In genomic region chr3:168213920-168214319, GRCh38 we compare ENCODE assay signal across 9 cellular contexts.
DNase-seq lines count a peak whose midpoint lies in the region; ATAC-seq lines count a peak whose summit lies in the region.
"Had no signal": no experiment of that assay in that cellular context is flagged by ENCODE, and none has a peak within 500 bp of the region (broad histone marks: within the 10 kb centered on the region; RNA-seq: fewer than 3 reads in every experiment).

No MANE protein-coding gene starts in this region.

- peak; percentile 86 for ATAC-seq in GM18868 (IDR thresholded peaks at IDR 0.05; ENCODE audit: unreplicated experiment)
- ATAC-seq in GM21737 (IDR thresholded peaks at IDR 0.05; ENCODE audit: unreplicated experiment): peak; percentile 90
- peak; percentile 87 for ATAC-seq in HG03520 (IDR thresholded peaks at IDR 0.05; ENCODE audit: unreplicated experiment)
- ATAC-seq in sciatic nerve: no peak

- intact Hi-C loops in sciatic nerve (cut with DNase I): no loop called here

- DNase-seq in hepatic stellate cell (ENCODE audit: low spot score): peak; percentile 2
- no peak for DNase-seq in HuH-7 (ENCODE audit: low spot score)
- DNase-seq in iPS-NIHi11 (ENCODE audit: low spot score): no peak
- no peak for DNase-seq in sciatic nerve (ENCODE audit: low spot score)
- no peak for DNase-seq in AML-193 (lab: John Stamatoyannopoulos, UW)
- DNase-seq: activated naive CD4-positive, alpha-beta T cell had no signal
